Comparison of ENCODE assay signal across 8 cellular contexts in the genomic region with DNA sequence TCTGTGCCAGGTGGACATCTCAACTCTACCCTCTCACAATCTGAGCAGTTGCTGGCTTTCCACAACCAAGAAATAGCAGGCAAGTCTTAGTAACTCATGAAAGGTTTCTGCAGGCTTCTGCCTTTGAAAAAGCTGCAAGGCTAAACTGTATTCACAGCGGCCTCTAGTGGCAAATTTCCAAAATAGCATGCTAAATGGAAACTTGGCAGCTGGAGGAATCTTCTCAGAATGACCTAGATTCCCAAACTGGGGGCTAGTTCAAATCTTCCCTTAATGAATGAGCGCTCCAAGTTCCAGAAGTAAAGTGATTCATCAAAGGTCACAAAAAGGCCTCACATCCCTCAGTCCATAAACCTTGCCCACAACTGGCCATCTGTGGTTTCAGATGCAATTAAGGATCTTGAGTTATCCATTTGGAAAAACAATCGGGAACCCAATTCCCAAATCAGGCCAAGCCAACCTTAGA. TPM values are rescaled to one million over a fixed set of nuclear protein-coding genes. Genes with fewer than 3 reads are reported as not detected.
DNase-seq lines count a peak whose midpoint lies in the region; ATAC-seq lines count a peak whose summit lies in the region.

No MANE protein-coding gene starts in this region.

- peak; percentile 30 for ATAC-seq in Right ventricle myocardium inferior
- ATAC-seq in effector memory CD8-positive, alpha-beta T cell (replicated peaks), result peak; percentile 16
- peak; percentile 80 for ATAC-seq in aorta (ENCODE audit: low FRiP score)
- no peak for ATAC-seq in GM19023 (IDR thresholded peaks at IDR 0.05; ENCODE audit: unreplicated experiment)

- H3K4me1 Mint-ChIP-seq in effector memory CD8-positive, alpha-beta T cell (ENCODE audit: low read depth in 2 of 2), result peaks cover 0 to 5% of the 10 kb centered on the region in 2 donors

- 33% methylated on average over 3 of the region's 3 CpGs for WGBS in aorta, 2 donors

- H3K4me1 ChIP-seq in aorta (ENCODE audit: control insufficient read depth in 1 of 2, insufficient read depth in 2 of 2, low read length in 2 of 2), result peaks cover 0 to 2% of the 10 kb centered on the region in 2 donors

- intact Hi-C loops in Right ventricle myocardium inferior (cut with DNase I) (loop anchor here (1.0 kb wide), 1 partner anchor 85 kb away; no protein-coding TSS in a partner anchor), cardiac septum (cut with DNase I) (loop anchor here (2.0 to 5.0 kb wide), 2 partner anchors 84 to 234 kb away; no protein-coding TSS in a partner anchor), aorta (cut with DNase I) (loop anchor here (5.0 to 10.0 kb wide), 2 partner anchors 84 to 226 kb away; no protein-coding TSS in a partner anchor)

- peaks cover 3 to 10% of the 10 kb centered on the region in 2 donors for H3K9me3 Mint-ChIP-seq in effector memory CD8-positive, alpha-beta T cell

- no peaks in the 10 kb centered on the region for H3K9me3 ChIP-seq in aorta (ENCODE audit: control insufficient read depth, low read length)

- H3K27me3 Mint-ChIP-seq in effector memory CD8-positive, alpha-beta T cell, result no peaks in the 10 kb centered on the region

- peaks cover 6% of the 10 kb centered on the region for H3K36me3 Mint-ChIP-seq in effector memory CD8-positive, alpha-beta T cell (ENCODE audit: insufficient read depth)

- peak overlapping the region in 1 of 2 donors; percentile 39 for H3K27ac ChIP-seq in aorta (ENCODE audit: low read depth in 1 of 2, low read length in 2 of 2)

- H3K27me3 ChIP-seq in aorta (ENCODE audit: control insufficient read depth in 1 of 2, insufficient read depth in 2 of 2, low read length in 1 of 2), result no peaks in the 10 kb centered on the region

- peaks cover 0 to 2% of the 10 kb centered on the region in 2 donors for H3K36me3 ChIP-seq in aorta (ENCODE audit: control insufficient read depth in 1 of 2, insufficient read depth in 2 of 2, low read length in 1 of 2)

- no peak overlapping the region for H3K27ac Mint-ChIP-seq in effector memory CD8-positive, alpha-beta T cell

- DNase-seq in Right ventricle myocardium inferior (ENCODE audit: missing footprints), result no peak
- no peak for DNase-seq in cardiac septum (ENCODE audit: low spot score)
- peak; percentile 65 for DNase-seq in MV-4-11 (lab: John Stamatoyannopoulos, UW)
- peak; percentile 39 for DNase-seq in SKM-1 (lab: John Stamatoyannopoulos, UW; ENCODE audit: unreplicated experiment)
- peak; percentile 19 to 39 (median 24) for DNase-seq in effector memory CD8-positive, alpha-beta T cell
- peak; percentile 95 for DNase-seq in medulla oblongata (ENCODE audit: extremely low spot score)
- DNase-seq in aorta, result no peak

- H3K4me3 ChIP-seq in aorta (ENCODE audit: low read length in 2 of 2), result no peak overlapping the region

- no peak overlapping the region for H3K4me3 Mint-ChIP-seq in effector memory CD8-positive, alpha-beta T cell

RNA-seq across cellular contexts. Expression of gene CPNE5, which starts 11.9 kb away (rescaled TPM):
- total RNA-seq in Right ventricle myocardium inferior (10.9 TPM), cardiac septum (6.7 TPM), aorta (10 to 100 TPM in 1 of 2 donors, 1 to 10 TPM in 1; 7.9 to 13.1 TPM)
- polyA plus RNA-seq in aorta, result under 1 TPM in 1 of 2 donors, not detected in 1; 0.20 TPM

RNA-seq across cellular contexts. Expression of gene PPIL1, which starts 23.4 kb away (rescaled TPM):
- total RNA-seq in Right ventricle myocardium inferior (70.1 TPM), cardiac septum (24.9 TPM), aorta (10 to 100 TPM; 12.0 to 13.4 TPM)
- 10 to 100 TPM in 1 of 2 donors, 1 to 10 TPM in 1; 9.6 to 33.7 TPM for polyA plus RNA-seq in aorta

RNA-seq across cellular contexts. Expression of gene C6orf89, which starts 34.6 kb away (rescaled TPM):
- total RNA-seq in Right ventricle myocardium inferior (79.4 TPM), cardiac septum (49.2 TPM), aorta (10 to 100 TPM; 56.9 to 59.7 TPM)
- polyA plus RNA-seq in aorta, result 10 to 100 TPM; 16.7 to 22.8 TPM

Comparison
In these comparisons a context has a peak if more than half of its experiments do, and no peak if none do; other contexts are left out.
1. DNase-seq: peak in MV-4-11 (single experiment), SKM-1 (single experiment), effector memory CD8-positive, alpha-beta T cell (3 of 3) and medulla oblongata (single experiment); none in Right ventricle myocardium inferior (single experiment), cardiac septum (single experiment) and aorta (0 of 2).